22 cellular contexts compared by ENCODE assay signal in genomic region chr22:36136475-36136874, GRCh38. TPM values are rescaled to one million over a fixed set of nuclear protein-coding genes. Genes with fewer than 3 reads are reported as not detected.
DNase-seq lines count a peak whose midpoint lies in the region; ATAC-seq and TF ChIP-seq lines count a peak whose summit lies in the region.
"Had no signal": no experiment of that assay in that cellular context is flagged by ENCODE, and none has a peak within 500 bp of the region (broad histone marks: within the 10 kb centered on the region; RNA-seq: fewer than 3 reads in every experiment).

No MANE protein-coding gene starts in this region.

- H3K36me3 ChIP-seq in MG63 = no peaks in the 10 kb centered on the region
- H3K36me3 ChIP-seq: colonic mucosa had no signal

- no peak for ATAC-seq in GM19463 (IDR thresholded peaks at IDR 0.05; ENCODE audit: unreplicated experiment)
- ATAC-seq: activated CD4-positive, alpha-beta T cell treated with anti-CD3 and anti-CD28 coated beads for 36 hours; T-helper 17 cell had no signal

- DNase-seq in AG09319 (ENCODE audit: extremely low read depth, low read depth) (peak; percentile 19), MG63 (peak; percentile 86), foreskin fibroblast (peak; percentile 43 to 72), renal cortical epithelial cell (ENCODE audit: low read depth) (peak; percentile 44), RKO (ENCODE audit: low spot score) (no peak), GM10266 (ENCODE audit: extremely low spot score) (no peak), DMS 273 treated with DMSO at 0.1 percent for 48 hours (lab: John Stamatoyannopoulos, UW) (no peak)
- DNase-seq: activated CD4-positive, alpha-beta T cell treated with anti-CD3 and anti-CD28 coated beads for 36 hours; activated T-cell treated with anti-CD3 and anti-CD28 coated beads, Interleukin-2, amount 50 U/mL, for 1 hour; adrenal gland; AML-193; colonic mucosa; mesendoderm; NCI-H1694; NCI-H526; RPMI8226; small intestine; stimulated activated naive CD4-positive, alpha-beta T cell; T-helper 17 cell had no signal

- H3K4me3 ChIP-seq in MG63 (no peak overlapping the region), foreskin fibroblast (ENCODE audit: low read depth in 1 of 2, low read length in 2 of 2) (no peak overlapping the region)
- H3K4me3 ChIP-seq: adrenal gland, colonic mucosa, esophagus muscularis mucosa had no signal

- no peak for TF ChIP-seq CTCF in AG09319 (IDR thresholded peaks at IDR 0.05; ENCODE audit: low read depth, low read length)
- TF ChIP-seq CTCF in foreskin fibroblast (IDR thresholded peaks at IDR 0.05; ENCODE audit: low read depth, low read length) = no peak
- TF ChIP-seq CTCF in GM10266 (IDR thresholded peaks at IDR 0.05; ENCODE audit: control insufficient read depth, insufficient read depth, low read depth, missing control alignments) = no peak

- no peaks in the 10 kb centered on the region for H3K9me3 ChIP-seq in MG63
- H3K9me3 ChIP-seq: adrenal gland, colonic mucosa, esophagus muscularis mucosa had no signal

- H3K27me3 ChIP-seq in MG63 = no peaks in the 10 kb centered on the region
- H3K27me3 ChIP-seq: adrenal gland, colonic mucosa, esophagus muscularis mucosa had no signal

RNA-seq across cellular contexts. Expression of gene APOL3, which starts 24.1 kb away (rescaled TPM):
- 11.8 and 17.6 TPM in 2 replicates for total RNA-seq in MG63 (2014; rRNA removed; shearing (Covaris generic); ENCODE audit: low replicate concordance)
- total RNA-seq in renal cortical epithelial cell = 4.0 and 10.4 TPM in 2 replicates
- total RNA-seq: H1 had no signal

Comparison
In these comparisons a context has a peak if more than half of its experiments do, and no peak if none do; other contexts are left out.
1. DNase-seq: peak in AG09319 (single experiment), MG63 (single experiment), foreskin fibroblast (2 of 2) and renal cortical epithelial cell (single experiment); none in RKO (single experiment), GM10266 (single experiment) and DMS 273 treated with DMSO at 0.1 percent for 48 hours (single experiment).